ENCODE assay signal across 4 cellular contexts in genomic region chr19:32982488-32982887, GRCh38. TPM values are rescaled to one million over a fixed set of nuclear protein-coding genes. Genes with fewer than 3 reads are reported as not detected.
DNase-seq lines count a peak whose midpoint lies in the region; ATAC-seq and TF ChIP-seq lines count a peak whose summit lies in the region.
"Not testable (repeated sequence)": the region's sequence is repeated elsewhere in the genome, so short reads cannot be mapped to it uniquely, and the experiment has no call there.

No MANE protein-coding gene starts in this region.

- H3K4me1 ChIP-seq in Panc1 (ENCODE audit: control insufficient read depth, insufficient read depth, low read length); endodermal cell (ENCODE audit: control insufficient read depth, insufficient read depth, low read length); mucosa of descending colon (ENCODE audit: low read depth): not testable (repeated sequence)

- not testable (repeated sequence) for H3K27me3 Mint-ChIP-seq in endodermal cell (ENCODE audit: insufficient read depth)

- H3K27me3 ChIP-seq in Panc1 (ENCODE audit: control insufficient read depth, insufficient read depth, low read length); endodermal cell (ENCODE audit: control insufficient read depth, insufficient read depth, low read length, poor library complexity, severe bottlenecking): not testable (repeated sequence)

- not testable (repeated sequence) for H3K9me3 Mint-ChIP-seq in endodermal cell

- peaks cover 66% of the 10 kb centered on the region for H3K36me3 Mint-ChIP-seq in endodermal cell (ENCODE audit: low read depth)

- peak overlapping the region; percentile 61 for H3K27ac Mint-ChIP-seq in endodermal cell

- not testable (repeated sequence) for TF ChIP-seq CTCF in Panc1 (IDR thresholded peaks at IDR 0.05); endodermal cell (conservative IDR thresholded peaks at IDR 0.05); mucosa of descending colon (IDR thresholded peaks at IDR 0.05)

- BruUV-seq in Panc1 (replicated peaks; lab: Mats Ljungman, UMichigan) = TSS peak; percentile 27

- DNase-seq in Panc1 (ENCODE audit: low read depth, low spot score); endodermal cell; left lobe of liver (ENCODE audit: low spot score); mucosa of descending colon: not testable (repeated sequence)

- not testable (repeated sequence) for H3K27ac ChIP-seq in Panc1 (ENCODE audit: low read length); endodermal cell (ENCODE audit: low read depth, low read length)

- not testable (repeated sequence) for H3K4me3 ChIP-seq in Panc1 (ENCODE audit: low read depth in 2 of 2, low read length in 2 of 2); endodermal cell (ENCODE audit: low read length); mucosa of descending colon

- in situ Hi-C loops in Panc1 (cut with HindIII; ENCODE audit: low pct_unique_long_range_greater_than_20kb, low sequenced_read_pairs) = not testable (repeated sequence)

- POLR2A ChIA-PET in Panc1 (lab: Charles Lee) = not testable (repeated sequence)

- ATAC-seq in Panc1 = not testable (repeated sequence)
- ATAC-seq in left lobe of liver = peak; percentile 60
- peak; percentile 26 for ATAC-seq in mucosa of descending colon

- CTCF ChIA-PET in Panc1 (lab: Charles Lee) = not testable (repeated sequence)

- intact Hi-C loops in Panc1 (cut with micrococcal nuclease; ENCODE audit: unreplicated experiment); mucosa of descending colon (cut with DNase I, micrococcal nuclease): not testable (repeated sequence)

- H3K9me3 ChIP-seq in Panc1 (ENCODE audit: control insufficient read depth, insufficient read depth, low read depth, low read length); endodermal cell (ENCODE audit: control insufficient read depth, low read length); mucosa of descending colon: not testable (repeated sequence)

- H3K4me1 Mint-ChIP-seq in endodermal cell = not testable (repeated sequence)

- not testable (repeated sequence) for H3K9ac ChIP-seq in endodermal cell (ENCODE audit: extremely low read depth, low read length, poor library complexity, severe bottlenecking)

- H3K36me3 ChIP-seq in Panc1 (ENCODE audit: control insufficient read depth, insufficient read depth, low read length); mucosa of descending colon (ENCODE audit: low read depth): not testable (repeated sequence)
- H3K36me3 ChIP-seq in endodermal cell (ENCODE audit: control insufficient read depth, insufficient read depth, low read length) = peaks cover 52% of the 10 kb centered on the region

- H3K4me3 Mint-ChIP-seq in endodermal cell = not testable (repeated sequence)

- WGBS in endodermal cell (ENCODE audit: insufficient coverage in 1 of 2, insufficient read length in 1 of 2), 2 experiments = 98 to 100% methylated on average over 2 to 5 of the region's 6 CpGs

RNA-seq across cellular contexts. Expression of gene FAAP24, which starts 10.4 kb away (rescaled TPM):
- 16.0 TPM for total RNA-seq in Panc1 (2021; ENCODE audit: unreplicated experiment)
- polyA plus RNA-seq in Panc1 (2012; ENCODE audit: insufficient read length) = 10.7 TPM
- total RNA-seq in endodermal cell = 1 to 10 TPM; 4.6 to 5.4 TPM
- polyA plus RNA-seq in endodermal cell (2013, experiment 1 of 2) = 3.8 TPM
- 5.6 TPM for polyA plus RNA-seq in endodermal cell (2013, experiment 2 of 2)
- total RNA-seq in left lobe of liver = 1.1 TPM
- total RNA-seq in mucosa of descending colon = 1 to 10 TPM; 1.1 to 3.4 (median 1.5) TPM

RNA-seq across cellular contexts. Expression of gene CEP89, which starts 10.7 kb away (rescaled TPM):
- total RNA-seq in Panc1 (2021; ENCODE audit: unreplicated experiment) (39.9 TPM), endodermal cell (10 to 100 TPM; 35.6 to 40.4 TPM), left lobe of liver (4.6 TPM), mucosa of descending colon (10 to 100 TPM; 12.6 to 19.0 (median 16.1) TPM)
- 31.0 TPM for polyA plus RNA-seq in Panc1 (2012; ENCODE audit: insufficient read length)
- 25.6 TPM for polyA plus RNA-seq in endodermal cell (2013, experiment 1 of 2)
- polyA plus RNA-seq in endodermal cell (2013, experiment 2 of 2) = 26.5 TPM
